Comparison of ENCODE assay signal across 9 cellular contexts in genomic region chr16:30615358-30616076, GRCh38. TPM values are rescaled to one million over a fixed set of nuclear protein-coding genes. Genes with fewer than 3 reads are reported as not detected.
DNase-seq lines count a peak whose midpoint lies in the region; ATAC-seq and TF ChIP-seq lines count a peak whose summit lies in the region.
"Had no signal": no experiment of that assay in that cellular context is flagged by ENCODE, and none has a peak within 500 bp of the region (broad histone marks: within the 10 kb centered on the region; RNA-seq: fewer than 3 reads in every experiment).

No MANE protein-coding gene starts in this region.

- no peaks in the 10 kb centered on the region for H3K36me3 Mint-ChIP-seq in neural crest cell (ENCODE audit: low read depth)

- no peak for TF ChIP-seq POLR2A in upper lobe of left lung (IDR thresholded peaks at IDR 0.05)

- H3K4me1 Mint-ChIP-seq in neural crest cell: peaks cover 18% of the 10 kb centered on the region

- H3K36me3 ChIP-seq in upper lobe of left lung: no peaks in the 10 kb centered on the region

- no peak overlapping the region for H3K4me3 Mint-ChIP-seq in neural crest cell

- H3K4me1 ChIP-seq in upper lobe of left lung: peaks cover 3 to 11% (median 4%) of the 10 kb centered on the region in 4 donors

- ATAC-seq in upper lobe of left lung (ENCODE audit: low FRiP score in 2 of 2) (peak; percentile 73 to 86), HG03135 (IDR thresholded peaks at IDR 0.05; ENCODE audit: unreplicated experiment) (no peak), omental fat pad (ENCODE audit: low FRiP score) (no peak)

- no peak overlapping the region for H3K27ac ChIP-seq in upper lobe of left lung
- H3K27ac ChIP-seq: SK-N-MC had no signal

- H3K9me3 Mint-ChIP-seq in neural crest cell: peaks cover 4% of the 10 kb centered on the region

- no peak overlapping the region for H3K4me3 ChIP-seq in upper lobe of left lung
- H3K4me3 ChIP-seq: SK-N-MC had no signal

- DNase-seq in G401 (ENCODE audit: low spot score): peak; percentile 13
- peak; percentile 20 for DNase-seq in NCI-H1092 treated with DMSO at 0.1 percent for 48 hours (lab: John Stamatoyannopoulos, UW)
- DNase-seq in activated CD4-positive, alpha-beta T cell treated with anti-CD3 and anti-CD28 coated beads for 1 hour: peak; percentile 34
- peak; percentile 70 for DNase-seq in dermis blood vessel endothelial cell
- peak; percentile 54 for DNase-seq in neural crest cell (ENCODE audit: low read depth, low spot score)
- peak; percentile 58 to 75 for DNase-seq in upper lobe of left lung
- DNase-seq in omental fat pad (ENCODE audit: low spot score): no peak

- no peak for TF ChIP-seq EP300 in upper lobe of left lung (IDR thresholded peaks at IDR 0.05)

- 42 to 49% methylated on average over 8 to 11 of the region's 11 CpGs for WGBS in upper lobe of left lung, 2 donors

- in situ Hi-C loops in G401 (cut with HindIII; ENCODE audit: low sequenced_read_pairs): no loop called here

- H3K9me3 ChIP-seq in upper lobe of left lung: no peaks in the 10 kb centered on the region

- H3K27me3 Mint-ChIP-seq in neural crest cell (ENCODE audit: low read depth): no peaks in the 10 kb centered on the region

- peak; percentile 61 for TF ChIP-seq CTCF in neural crest cell (conservative IDR thresholded peaks at IDR 0.05)
- peak; percentile 38 to 85 (median 66) for TF ChIP-seq CTCF in upper lobe of left lung (IDR thresholded peaks at IDR 0.05)
- TF ChIP-seq CTCF in omental fat pad (IDR thresholded peaks at IDR 0.05): no peak

- H3K27ac Mint-ChIP-seq in neural crest cell (ENCODE audit: unreplicated experiment): no peak overlapping the region

- H3K27me3 ChIP-seq in upper lobe of left lung: no peaks in the 10 kb centered on the region

RNA-seq across cellular contexts. Expression of gene ZNF689, which starts 5.3 kb away (rescaled TPM):
- 10.8 and 10.9 TPM in 2 replicates for total RNA-seq in G401 (2014; rRNA removed; shearing (Covaris generic))
- total RNA-seq in dermis blood vessel endothelial cell (5.8 and 6.0 TPM in 2 replicates), neural crest cell (23.0 and 23.2 TPM in 2 replicates), upper lobe of left lung (10 to 100 TPM in 2 of 6 donors, 1 to 10 TPM in 4; 3.1 to 10.9 (median 8.9) TPM), omental fat pad (1 to 10 TPM; 5.5 to 9.5 (median 7.0) TPM)

RNA-seq across cellular contexts. Expression of gene ZNF785, which starts 30.0 kb away (rescaled TPM):
- not detected in 2 replicates for total RNA-seq in G401 (2014; rRNA removed; shearing (Covaris generic))
- total RNA-seq in dermis blood vessel endothelial cell (8.1 and 11.9 TPM in 2 replicates), neural crest cell (37.6 and 38.3 TPM in 2 replicates), upper lobe of left lung (10 to 100 TPM in 4 of 6 donors, 1 to 10 TPM in 2; 7.3 to 52.4 (median 15.3) TPM), omental fat pad (10 to 100 TPM in 1 of 4 donors, 1 to 10 TPM in 3; 4.5 to 12.1 (median 8.1) TPM)

RNA-seq across cellular contexts. Expression of gene PRR14, which starts 35.2 kb away (rescaled TPM):
- total RNA-seq in G401 (2014; rRNA removed; shearing (Covaris generic)): 2.4 and 5.4 TPM in 2 replicates
- total RNA-seq in dermis blood vessel endothelial cell: 8.0 and 14.4 TPM in 2 replicates
- total RNA-seq in neural crest cell: 62.8 and 67.0 TPM in 2 replicates
- 100 to 1,000 TPM in 1 of 6 donors, 10 to 100 TPM in 5; 34.5 to 160 (median 54.9) TPM for total RNA-seq in upper lobe of left lung
- total RNA-seq in omental fat pad: 10 to 100 TPM; 12.7 to 50.4 (median 17.6) TPM

RNA-seq across cellular contexts. Expression of gene FBRS, which starts 42.7 kb away (rescaled TPM):
- total RNA-seq in G401 (2014; rRNA removed; shearing (Covaris generic)): 20.3 and 24.1 TPM in 2 replicates
- total RNA-seq in dermis blood vessel endothelial cell (20.6 and 20.7 TPM in 2 replicates), neural crest cell (63.6 and 67.1 TPM in 2 replicates), upper lobe of left lung (100 to 1,000 TPM in 1 of 6 donors, 10 to 100 TPM in 5; 38.0 to 150 (median 70.4) TPM), omental fat pad (10 to 100 TPM; 15.4 to 49.7 (median 23.4) TPM)

RNA-seq across cellular contexts. Expression of gene ZNF688, which starts 44.0 kb away (rescaled TPM):
- total RNA-seq in G401 (2014; rRNA removed; shearing (Covaris generic)): 6.9 and 10.2 TPM in 2 replicates
- total RNA-seq in dermis blood vessel endothelial cell: 10.6 and 10.9 TPM in 2 replicates
- 13.4 and 14.3 TPM in 2 replicates for total RNA-seq in neural crest cell
- 10 to 100 TPM; 15.0 to 34.6 (median 18.8) TPM for total RNA-seq in upper lobe of left lung
- 10 to 100 TPM in 3 of 4 donors, 1 to 10 TPM in 1; 7.4 to 24.0 (median 13.3) TPM for total RNA-seq in omental fat pad

Comparison
In these comparisons a context has a peak if more than half of its experiments do, and no peak if none do; other contexts are left out.
1. CTCF ChIP-seq: peak in neural crest cell (single experiment) and upper lobe of left lung (6 of 6); none in omental fat pad (0 of 3).
2. ATAC-seq: peak in upper lobe of left lung (2 of 2); none in HG03135 (single experiment) and omental fat pad (single experiment).